12 cellular contexts compared by ENCODE assay signal in genomic region chr5:1444361-1445189, GRCh38. TPM values are rescaled to one million over a fixed set of nuclear protein-coding genes. Genes with fewer than 3 reads are reported as not detected.
DNase-seq lines count a peak whose midpoint lies in the region; ATAC-seq, FAIRE-seq and TF ChIP-seq lines count a peak whose summit lies in the region.
"Had no signal": no experiment of that assay in that cellular context is flagged by ENCODE, and none has a peak within 500 bp of the region (broad histone marks: within the 10 kb centered on the region; RNA-seq: fewer than 3 reads in every experiment).

No MANE protein-coding gene starts in this region.

- no peak for ATAC-seq in stimulated activated effector memory CD8-positive, alpha-beta T cell treated with anti-CD3 and anti-CD28 coated beads, Interleukin-12 subunit alpha, Interleukin-12 subunit beta, amount 100 ng/mL, for 72 hours
- no peak for ATAC-seq in activated T-helper 17 cell treated with anti-CD3 and anti-CD28 coated beads, Interleukin-2, amount 50 U/mL, for 72 hours (replicated peaks)

- peaks cover 26% of the 10 kb centered on the region for H3K4me1 Mint-ChIP-seq in stimulated activated effector memory CD8-positive, alpha-beta T cell treated with anti-CD3 and anti-CD28 coated beads, Interleukin-12 subunit alpha, Interleukin-12 subunit beta, amount 100 ng/mL, for 72 hours
- peaks cover 5 to 6% (median 6%) of the 10 kb centered on the region in 4 donors for H3K4me1 Mint-ChIP-seq in CD4-positive, alpha-beta memory T cell
- no peaks in the 10 kb centered on the region for H3K4me1 Mint-ChIP-seq in activated T-helper 17 cell treated with anti-CD3 and anti-CD28 coated beads, Interleukin-2, amount 50 U/mL, for 72 hours

- no peak overlapping the region for H3K9ac ChIP-seq in kidney (ENCODE audit: low read length in 2 of 2)

- no peak overlapping the region for H3K27ac ChIP-seq in WERI-Rb-1
- no peak overlapping the region for H3K27ac ChIP-seq in kidney (ENCODE audit: low read depth in 2 of 2, low read length in 2 of 2)
- H3K27ac ChIP-seq in A673 (ENCODE audit: low read depth, low read length, poor library complexity, severe bottlenecking), result no peak overlapping the region
- no peak overlapping the region for H3K27ac ChIP-seq in CD4-positive, alpha-beta memory T cell (ENCODE audit: low read depth, low read length)
- H3K27ac ChIP-seq: tibial artery had no signal

- no peak for FAIRE-seq in kidney (lab: Jason Lieb, UNC)

- POLR2A ChIA-PET in A673 (lab: Charles Lee; ENCODE audit: low non-redundant PET), result no interaction called here
- POLR2A ChIA-PET in CD4-positive, alpha-beta memory T cell (lab: Charles Lee; ENCODE audit: partially characterized antibody), result no interaction called here

- H3K27me3 ChIP-seq in WERI-Rb-1 (ENCODE audit: insufficient read depth, low read depth, severe bottlenecking) (peaks cover 20% of the 10 kb centered on the region), A673 (replicated peaks; ENCODE audit: insufficient read depth, low read depth, low read length, poor library complexity) (peaks cover 80% of the 10 kb centered on the region)
- peaks cover 5% of the 10 kb centered on the region for H3K27me3 ChIP-seq in CD4-positive, alpha-beta memory T cell (ENCODE audit: insufficient read depth, low read length)

- H3K27ac Mint-ChIP-seq in stimulated activated effector memory CD8-positive, alpha-beta T cell treated with anti-CD3 and anti-CD28 coated beads, Interleukin-12 subunit alpha, Interleukin-12 subunit beta, amount 100 ng/mL, for 72 hours, result no peak overlapping the region
- H3K27ac Mint-ChIP-seq in CD4-positive, alpha-beta memory T cell, result no peak overlapping the region
- no peak overlapping the region for H3K27ac Mint-ChIP-seq in activated T-helper 17 cell treated with anti-CD3 and anti-CD28 coated beads, Interleukin-2, amount 50 U/mL, for 72 hours

- H3K36me3 Mint-ChIP-seq in stimulated activated effector memory CD8-positive, alpha-beta T cell treated with anti-CD3 and anti-CD28 coated beads, Interleukin-12 subunit alpha, Interleukin-12 subunit beta, amount 100 ng/mL, for 72 hours, result no peaks in the 10 kb centered on the region
- H3K36me3 Mint-ChIP-seq in CD4-positive, alpha-beta memory T cell, result no peaks in the 10 kb centered on the region
- H3K36me3 Mint-ChIP-seq in activated T-helper 17 cell treated with anti-CD3 and anti-CD28 coated beads, Interleukin-2, amount 50 U/mL, for 72 hours (ENCODE audit: low read depth), result no peaks in the 10 kb centered on the region

- TF ChIP-seq CTCF in WERI-Rb-1 (IDR thresholded peaks at IDR 0.05; ENCODE audit: low read depth, low read length) (no peak), kidney (IDR thresholded peaks at IDR 0.05; ENCODE audit: borderline replicate concordance, extremely low read depth, insufficient read depth) (no peak), A673 (conservative IDR thresholded peaks at IDR 0.05; ENCODE audit: low read depth, low read length) (no peak)

- intact Hi-C loops in kidney (cut with DNase I), result no loop called here
- intact Hi-C loops in A673 (cut with micrococcal nuclease; ENCODE audit: unreplicated experiment), result no loop called here
- intact Hi-C loops in CD4-positive, alpha-beta memory T cell (cut with micrococcal nuclease), result no loop called here

- CTCF ChIA-PET in A673 (lab: Charles Lee), result no interaction called here
- CTCF ChIA-PET in CD4-positive, alpha-beta memory T cell (lab: Charles Lee; ENCODE audit: partially characterized antibody), result no interaction called here

- H3K36me3 ChIP-seq in WERI-Rb-1 (no peaks in the 10 kb centered on the region), kidney (ENCODE audit: control insufficient read depth in 1 of 2, insufficient read depth in 2 of 2, low read length in 2 of 2) (no peaks in the 10 kb centered on the region), A673 (ENCODE audit: insufficient read depth, low read length, poor library complexity, severe bottlenecking) (no peaks in the 10 kb centered on the region)
- H3K36me3 ChIP-seq in CD4-positive, alpha-beta memory T cell (ENCODE audit: insufficient read depth, low read length), result no peaks in the 10 kb centered on the region
- H3K36me3 ChIP-seq: tibial artery had no signal

- H3K4me3 ChIP-seq in WERI-Rb-1 (ENCODE audit: low read depth, low read length) (peak overlapping the region; percentile 34), kidney (ENCODE audit: low read length in 2 of 2) (no peak overlapping the region), A673 (ENCODE audit: low read depth, low read length, poor library complexity, severe bottlenecking) (no peak overlapping the region)
- no peak overlapping the region for H3K4me3 ChIP-seq in CD4-positive, alpha-beta memory T cell (ENCODE audit: low read length in 2 of 2)

- H3K9me3 Mint-ChIP-seq in stimulated activated effector memory CD8-positive, alpha-beta T cell treated with anti-CD3 and anti-CD28 coated beads, Interleukin-12 subunit alpha, Interleukin-12 subunit beta, amount 100 ng/mL, for 72 hours, result peaks cover 7% of the 10 kb centered on the region
- peaks cover 4 to 12% (median 6%) of the 10 kb centered on the region in 8 donors for H3K9me3 Mint-ChIP-seq in CD4-positive, alpha-beta memory T cell
- peaks cover 4% of the 10 kb centered on the region for H3K9me3 Mint-ChIP-seq in activated T-helper 17 cell treated with anti-CD3 and anti-CD28 coated beads, Interleukin-2, amount 50 U/mL, for 72 hours

- peaks cover 30 to 43% of the 10 kb centered on the region in 2 donors for H3K27me3 Mint-ChIP-seq in CD4-positive, alpha-beta memory T cell
- peaks cover 36% of the 10 kb centered on the region for H3K27me3 Mint-ChIP-seq in activated T-helper 17 cell treated with anti-CD3 and anti-CD28 coated beads, Interleukin-2, amount 50 U/mL, for 72 hours

- peak; percentile 61 for DNase-seq in NCI-H748 (lab: John Stamatoyannopoulos, UW; ENCODE audit: unreplicated experiment)
- DNase-seq in NCI-H748 treated with DMSO at 0.1 percent for 48 hours (lab: John Stamatoyannopoulos, UW), result no peak
- DNase-seq in WERI-Rb-1, result no peak
- peak; percentile 63 for DNase-seq in kidney
- no peak for DNase-seq in stimulated activated effector memory CD8-positive, alpha-beta T cell treated with anti-CD3 and anti-CD28 coated beads, Interleukin-12 subunit alpha, Interleukin-12 subunit beta, amount 100 ng/mL, for 72 hours (ENCODE audit: low spot score in 2 of 2)
- no peak for DNase-seq in A673 (ENCODE audit: low spot score)
- DNase-seq in CD4-positive, alpha-beta memory T cell, result no peak
- DNase-seq: effector CD4-positive, alpha-beta T cell; IMR-90; RPMI8226 had no signal

- H3K4me3 Mint-ChIP-seq in stimulated activated effector memory CD8-positive, alpha-beta T cell treated with anti-CD3 and anti-CD28 coated beads, Interleukin-12 subunit alpha, Interleukin-12 subunit beta, amount 100 ng/mL, for 72 hours, result peak overlapping the region; percentile 32
- peak overlapping the region in 3 of 8 donors; percentile 21 to 57 (median 37) for H3K4me3 Mint-ChIP-seq in CD4-positive, alpha-beta memory T cell
- H3K4me3 Mint-ChIP-seq in activated T-helper 17 cell treated with anti-CD3 and anti-CD28 coated beads, Interleukin-2, amount 50 U/mL, for 72 hours, result no peak overlapping the region

- peaks cover 0 to 5% of the 10 kb centered on the region in 2 donors for H3K4me1 ChIP-seq in kidney (ENCODE audit: control insufficient read depth in 1 of 2, insufficient read depth in 1 of 2, low read depth in 1 of 2, low read length in 2 of 2)
- no peaks in the 10 kb centered on the region for H3K4me1 ChIP-seq in A673 (ENCODE audit: insufficient read depth, low read length, poor library complexity, severe bottlenecking)
- H3K4me1 ChIP-seq in CD4-positive, alpha-beta memory T cell (ENCODE audit: insufficient read depth, low read length), result no peaks in the 10 kb centered on the region

- H3K9me3 ChIP-seq in WERI-Rb-1 (ENCODE audit: severe bottlenecking), result peaks cover 29% of the 10 kb centered on the region
- no peaks in the 10 kb centered on the region for H3K9me3 ChIP-seq in kidney (ENCODE audit: control insufficient read depth in 1 of 2, low read length in 2 of 2)
- H3K9me3 ChIP-seq in A673 (ENCODE audit: low read depth, low read length, poor library complexity, severe bottlenecking), result no peaks in the 10 kb centered on the region
- H3K9me3 ChIP-seq in CD4-positive, alpha-beta memory T cell (ENCODE audit: control insufficient read depth in 1 of 2, low read length in 2 of 2), result no peaks in the 10 kb centered on the region

- no TSS peak for BruUV-seq in A673 (replicated peaks; lab: Mats Ljungman, UMichigan)

RNA-seq across cellular contexts. Expression of gene SLC6A3, which starts 0.7 kb away (rescaled TPM):
- total RNA-seq in kidney (0.54 TPM), A673 (2021) (not detected in 2 replicates)
- 0.09 TPM for polyA plus RNA-seq in kidney (ENCODE audit: insufficient read depth, low read depth, low replicate concordance)
- not detected for total RNA-seq in CD4-positive, alpha-beta memory T cell
- polyA plus RNA-seq in CD4-positive, alpha-beta memory T cell, result not detected
- total RNA-seq in activated T-helper 17 cell treated with anti-CD3 and anti-CD28 coated beads, Interleukin-2, amount 50 U/mL, for 72 hours, result not detected
- total RNA-seq: IMR-90 had no signal
- polyA plus RNA-seq: IMR-90 had no signal

Comparison
In these comparisons a context has a peak if more than half of its experiments do, and no peak if none do; other contexts are left out.
1. DNase-seq: peak in NCI-H748 (single experiment) and kidney (single experiment); none in NCI-H748 treated with DMSO at 0.1 percent for 48 hours (single experiment), WERI-Rb-1 (single experiment), stimulated activated effector memory CD8-positive, alpha-beta T cell treated with anti-CD3 and anti-CD28 coated beads, Interleukin-12 subunit alpha, Interleukin-12 subunit beta, amount 100 ng/mL, for 72 hours (0 of 2), A673 (single experiment) and CD4-positive, alpha-beta memory T cell (0 of 5).